Comparison of ENCODE assay signal across 30 cellular contexts in the genomic region with DNA sequence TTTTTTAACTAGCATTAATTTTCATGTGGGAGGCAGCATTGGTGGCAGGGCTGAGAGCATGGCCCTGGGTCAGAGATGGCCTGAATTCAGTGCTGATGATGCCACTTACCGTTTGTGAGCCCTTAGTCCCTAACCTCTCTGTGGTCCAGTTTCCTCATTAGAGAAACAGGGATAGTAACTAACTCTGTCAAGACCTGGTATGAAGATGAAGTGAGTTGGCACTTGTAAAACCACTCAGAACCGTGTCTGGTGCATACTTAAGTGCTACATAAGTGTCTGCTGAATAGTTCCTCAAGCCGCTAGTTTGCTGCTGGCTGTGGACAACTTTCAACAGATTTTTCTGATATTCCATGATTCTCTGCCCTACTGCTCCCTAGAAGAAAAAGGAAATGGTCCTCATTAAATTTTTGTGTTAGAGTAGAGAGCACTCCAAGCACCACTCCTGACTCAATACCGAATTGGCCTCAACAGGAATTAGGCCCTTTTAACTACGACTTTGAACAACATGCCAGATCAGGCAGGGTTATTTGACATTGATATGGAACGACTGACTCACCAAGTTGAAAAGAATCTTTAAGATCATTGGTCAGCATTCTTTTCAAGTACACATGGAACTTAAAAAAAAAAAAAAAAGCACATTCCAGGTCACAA.
DNase-seq lines count a peak whose midpoint lies in the region; ATAC-seq, FAIRE-seq and TF ChIP-seq lines count a peak whose summit lies in the region.
"Had no signal": no experiment of that assay in that cellular context is flagged by ENCODE, and none has a peak within 500 bp of the region (broad histone marks: within the 10 kb centered on the region; RNA-seq: fewer than 3 reads in every experiment).

No MANE protein-coding gene starts in this region.

- H3K4me1 Mint-ChIP-seq in astrocyte (ENCODE audit: low read depth, unreplicated experiment): peaks cover 4% of the 10 kb centered on the region
- H3K4me1 Mint-ChIP-seq: B cell, IgD-negative memory B cell, T-cell had no signal

- H3K27ac ChIP-seq in astrocyte (ENCODE audit: low read depth, low read length): no peak overlapping the region
- no peak overlapping the region for H3K27ac ChIP-seq in lower lobe of right lung
- H3K27ac ChIP-seq: 22Rv1, adrenal gland, esophagus squamous epithelium, gastroesophageal sphincter, neural progenitor cell, sigmoid colon, SJCRH30 had no signal

- intact Hi-C loops in lower lobe of right lung (cut with DNase I): no loop called here

- no peak overlapping the region for H3K27ac Mint-ChIP-seq in astrocyte (ENCODE audit: unreplicated experiment)
- H3K27ac Mint-ChIP-seq: B cell, IgD-negative memory B cell, neural progenitor cell, T-cell, type B pancreatic cell had no signal

- ATAC-seq in lower lobe of right lung (peak; percentile 93 to 96), HG03439 (IDR thresholded peaks at IDR 0.05; ENCODE audit: unreplicated experiment) (no peak)
- ATAC-seq: gastroesophageal sphincter, Panc1, T-cell had no signal

- H3K4me1 ChIP-seq in astrocyte (ENCODE audit: insufficient read depth, low read length) (no peaks in the 10 kb centered on the region), lower lobe of right lung (no peaks in the 10 kb centered on the region)
- H3K4me1 ChIP-seq: adrenal gland, gastroesophageal sphincter, neural progenitor cell, sigmoid colon, SJCRH30 had no signal

- no peaks in the 10 kb centered on the region for H3K36me3 Mint-ChIP-seq in astrocyte (ENCODE audit: low read depth, unreplicated experiment)
- H3K36me3 Mint-ChIP-seq: neural progenitor cell, T-cell had no signal

- peaks cover 4% of the 10 kb centered on the region for H3K9me3 ChIP-seq in astrocyte (ENCODE audit: insufficient read depth, low read depth, low read length)
- H3K9me3 ChIP-seq in lower lobe of right lung: peaks cover 5% of the 10 kb centered on the region
- H3K9me3 ChIP-seq: adrenal gland, SJCRH30 had no signal

- H2AFZ ChIP-seq in astrocyte (ENCODE audit: low read depth, low read length): no peak overlapping the region
- H2AFZ ChIP-seq: neural progenitor cell had no signal

- H3K36me3 ChIP-seq in astrocyte (ENCODE audit: insufficient read depth, low read length) (no peaks in the 10 kb centered on the region), lower lobe of right lung (no peaks in the 10 kb centered on the region)
- H3K36me3 ChIP-seq: adrenal gland, esophagus squamous epithelium, gastroesophageal sphincter, neural progenitor cell, sigmoid colon, SJCRH30 had no signal

- TF ChIP-seq CTCF in astrocyte (IDR thresholded peaks at IDR 0.05; ENCODE audit: insufficient read depth, low read depth, low read length): no peak
- no peak for TF ChIP-seq CTCF in lower lobe of right lung (IDR thresholded peaks at IDR 0.05)

- peak; percentile 54 for FAIRE-seq in astrocyte (lab: Jason Lieb, UNC)
- FAIRE-seq in urothelium cell line (lab: Jason Lieb, UNC): peak; percentile 66
- FAIRE-seq: colon, GM12891, islet of Langerhans had no signal

- H3K9ac ChIP-seq in astrocyte (ENCODE audit: low read length): no peak overlapping the region
- H3K9ac ChIP-seq: neural progenitor cell had no signal

- H3K27me3 ChIP-seq in astrocyte (ENCODE audit: insufficient read depth, low read length): no peaks in the 10 kb centered on the region
- H3K27me3 ChIP-seq in lower lobe of right lung (ENCODE audit: low read depth): peaks cover 6% of the 10 kb centered on the region
- H3K27me3 ChIP-seq: adrenal gland, esophagus squamous epithelium, neural progenitor cell, sigmoid colon, SJCRH30 had no signal

- H4K20me1 ChIP-seq in astrocyte (ENCODE audit: insufficient read depth, low read length): no peaks in the 10 kb centered on the region

- no peak overlapping the region for H3K4me2 ChIP-seq in astrocyte (ENCODE audit: low read length)
- H3K4me2 ChIP-seq: neural progenitor cell had no signal

- peaks cover 15% of the 10 kb centered on the region for H3K27me3 Mint-ChIP-seq in astrocyte (ENCODE audit: low read depth, unreplicated experiment)
- H3K27me3 Mint-ChIP-seq: IgD-negative memory B cell had no signal

- H3K4me3 ChIP-seq in astrocyte (ENCODE audit: insufficient read depth, low read depth, low read length): no peak overlapping the region
- no peak overlapping the region for H3K4me3 ChIP-seq in lower lobe of right lung
- H3K4me3 ChIP-seq: adrenal gland, esophagus squamous epithelium, gastroesophageal sphincter, neural progenitor cell, sigmoid colon, SJCRH30 had no signal

- H3K9me3 Mint-ChIP-seq in astrocyte (ENCODE audit: unreplicated experiment): peaks cover 14% of the 10 kb centered on the region

- H3K4me3 Mint-ChIP-seq in astrocyte (ENCODE audit: unreplicated experiment): no peak overlapping the region
- H3K4me3 Mint-ChIP-seq: B cell, IgD-negative memory B cell, neural progenitor cell, T-cell, type B pancreatic cell had no signal

- DNase-seq in DMS53 (lab: John Stamatoyannopoulos, UW): peak; percentile 72
- no peak for DNase-seq in DMS53 treated with DMSO at 0.1 percent for 48 hours (lab: John Stamatoyannopoulos, UW; ENCODE audit: unreplicated experiment)
- DNase-seq in astrocyte (ENCODE audit: low read depth): peak; percentile 47
- DNase-seq in lower lobe of right lung: no peak
- peak; percentile 56 for DNase-seq in urothelium cell line (ENCODE audit: low spot score)
- DNase-seq in HUDEP-2 (lab: John Stamatoyannopoulos, UW; ENCODE audit: unreplicated experiment in 76 of 76): no peak
- DNase-seq in 8988T: no peak
- DNase-seq: activated CD4-positive, alpha-beta T cell treated with anti-CD3 and anti-CD28 coated beads for 1 hour; DND-41; effector memory CD4-positive, alpha-beta T cell; esophagus squamous epithelium; H7; NCI-H1105 treated with DMSO at 0.1 percent for 48 hours; NCI-H524; sigmoid colon; SJCRH30; stimulated activated CD8-positive, alpha-beta memory T cell treated with anti-CD3 and anti-CD28 coated beads, Interleukin-4, amount 100 ng/mL, for 48 hours; T-cell had no signal

- H3K79me2 ChIP-seq in astrocyte (ENCODE audit: insufficient read depth, low read length): no peaks in the 10 kb centered on the region

Comparison
In these comparisons a context has a peak if more than half of its experiments do, and no peak if none do; other contexts are left out.
1. DNase-seq: peak in DMS53 (single experiment), astrocyte (single experiment) and urothelium cell line (single experiment); none in DMS53 treated with DMSO at 0.1 percent for 48 hours (single experiment), lower lobe of right lung (single experiment), HUDEP-2 (0 of 76) and 8988T (single experiment).